In the genomic region with DNA sequence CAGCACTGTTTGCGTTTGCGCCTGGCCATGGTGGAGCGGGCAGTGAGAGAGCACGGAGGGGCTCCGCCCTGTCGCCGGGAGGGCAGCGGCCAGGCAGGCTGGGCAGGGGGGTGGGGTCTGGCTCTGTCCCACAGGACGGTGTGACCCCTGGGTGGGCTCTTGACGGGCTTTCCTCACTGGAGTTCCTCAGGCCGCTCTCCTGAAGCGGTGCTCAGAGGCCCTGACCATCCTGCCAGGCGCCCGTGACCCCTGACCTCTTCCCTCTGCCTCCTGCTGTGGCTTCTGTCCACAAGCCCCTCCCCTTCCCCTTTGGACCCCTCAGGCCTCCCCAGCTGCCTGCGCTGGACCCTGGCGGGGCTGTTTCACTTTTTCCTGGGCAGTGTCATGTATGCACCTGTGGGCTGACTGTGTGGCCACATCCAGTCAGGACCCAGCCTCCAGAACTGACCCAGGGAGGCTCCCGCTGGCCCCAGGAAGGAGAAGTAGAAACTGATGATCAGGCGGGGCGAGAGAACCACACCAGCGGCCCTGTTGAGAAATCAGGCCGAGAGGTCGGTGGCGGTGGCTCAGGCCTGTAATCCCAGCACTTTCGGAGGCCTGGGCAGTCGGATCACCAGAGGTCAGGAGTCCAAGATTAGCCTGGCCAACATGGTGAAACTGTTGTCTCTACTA, we compare ENCODE assay signal across 1 cellular context.
A peak's percentile ranks its signal among the peaks of the same experiment; 100 is the strongest.
TF ChIP-seq lines count a peak whose summit lies in the region.

No MANE protein-coding gene starts in this region.

TF ChIP-seq in HepG2, 621 proteins besides CTCF, POLR2A, EP300 and RAD21 (continued from another document and continues in another):
- TF ChIP-seq HMGXB3 (CRISPR knock-in tag; IDR thresholded peaks at IDR 0.05; ENCODE audit: borderline replicate concordance) (peak; percentile 81), JUNB (CRISPR knock-in tag; IDR thresholded peaks at IDR 0.05; ENCODE audit: borderline replicate concordance) (no peak), PAF1 (CRISPR knock-in tag; IDR thresholded peaks at IDR 0.05) (peak; percentile 2; the same call in 1 of the 2 replicates), HNRNPH1 (optimal IDR thresholded peaks at IDR 0.05; ENCODE audit: low read depth, low read length) (no peak), ZNF574 (CRISPR knock-in tag; IDR thresholded peaks at IDR 0.05) (peak; percentile 87), ZNF256 (CRISPR knock-in tag; conservative IDR thresholded peaks at IDR 0.05) (peak; percentile 84), GPN1 (CRISPR knock-in tag; IDR thresholded peaks at IDR 0.05; ENCODE audit: borderline replicate concordance) (no peak), ZNF577 (CRISPR knock-in tag; IDR thresholded peaks at IDR 0.05; ENCODE audit: borderline replicate concordance, low read depth) (0 out of 2 replicates have a peak, but pooled peaks have one; percentile 3), PRPF4 (IDR thresholded peaks at IDR 0.05; ENCODE audit: low read depth, low read length, poor library complexity, severe bottlenecking) (no peak), CREB1 (IDR thresholded peaks at IDR 0.05) (no peak), CREB1 (CRISPR knock-in tag; IDR thresholded peaks at IDR 0.05) (no peak), ZNF496 (CRISPR knock-in tag; IDR thresholded peaks at IDR 0.05; ENCODE audit: insufficient replicate concordance) (no peak), ARID4A (CRISPR knock-in tag; IDR thresholded peaks at IDR 0.05; ENCODE audit: borderline replicate concordance) (peak; percentile 91), ZNF674 (CRISPR knock-in tag; IDR thresholded peaks at IDR 0.05; ENCODE audit: low read depth) (0 out of 2 replicates have a peak, but pooled peaks have one; percentile 61), ZNF484 (CRISPR knock-in tag; IDR thresholded peaks at IDR 0.05; ENCODE audit: borderline replicate concordance, low read depth) (no peak), ZNF264 (CRISPR knock-in tag; IDR thresholded peaks at IDR 0.05) (peak; percentile 96), BORCS8-MEF2B (CRISPR knock-in tag; IDR thresholded peaks at IDR 0.05) (peak; percentile 81), ZBTB3 (CRISPR knock-in tag; IDR thresholded peaks at IDR 0.05; ENCODE audit: borderline replicate concordance, low read depth) (peak; percentile 65; the same call in 1 of the 2 replicates), ZNF816 (CRISPR knock-in tag; IDR thresholded peaks at IDR 0.05; ENCODE audit: borderline replicate concordance) (peak; percentile 96; the same call in 1 of the 2 replicates), ARNT2 (CRISPR knock-in tag; IDR thresholded peaks at IDR 0.05; ENCODE audit: low read depth) (peak; percentile 29; the same call in 1 of the 2 replicates), SNAI1 (CRISPR knock-in tag; IDR thresholded peaks at IDR 0.05; ENCODE audit: borderline replicate concordance) (peak; percentile 57; the same call in 1 of the 2 replicates), ZBTB42 (CRISPR knock-in tag; IDR thresholded peaks at IDR 0.05) (peak; percentile 28; the same call in 1 of the 2 replicates), MBNL3 (CRISPR knock-in tag; conservative IDR thresholded peaks at IDR 0.05) (no peak), ZNF296 (CRISPR knock-in tag; conservative IDR thresholded peaks at IDR 0.05) (peak; percentile 93), KLF11 (CRISPR knock-in tag; IDR thresholded peaks at IDR 0.05) (no peak; the same call in 1 of the 2 replicates), ZBTB26 (CRISPR knock-in tag; IDR thresholded peaks at IDR 0.05; ENCODE audit: borderline replicate concordance) (peak; percentile 57; the same call in 1 of the 2 replicates), NFATC3 (CRISPR knock-in tag; IDR thresholded peaks at IDR 0.05) (no peak), ATM (IDR thresholded peaks at IDR 0.05; ENCODE audit: borderline replicate concordance) (no peak), ZFP36L2 (CRISPR knock-in tag; IDR thresholded peaks at IDR 0.05) (no peak), ZNF790 (CRISPR knock-in tag; IDR thresholded peaks at IDR 0.05; ENCODE audit: borderline replicate concordance) (no peak; the same call in 1 of the 2 replicates), ZNF101 (CRISPR knock-in tag; IDR thresholded peaks at IDR 0.05; ENCODE audit: borderline replicate concordance, low read depth) (0 out of 2 replicates have a peak, but pooled peaks have one; percentile 39), ZNF792 (CRISPR knock-in tag; IDR thresholded peaks at IDR 0.05) (no peak), ZNF709 (CRISPR knock-in tag; IDR thresholded peaks at IDR 0.05) (peak; percentile 91), TOPORS (CRISPR knock-in tag; IDR thresholded peaks at IDR 0.05) (no peak; the same call in 1 of the 2 replicates), HNRNPLL (IDR thresholded peaks at IDR 0.05; ENCODE audit: low read depth, low read length, poor library complexity, severe bottlenecking) (peak; percentile 68), MXD1 (CRISPR knock-in tag; IDR thresholded peaks at IDR 0.05) (no peak; the same call in 1 of the 2 replicates), ZNF761 (CRISPR knock-in tag; conservative IDR thresholded peaks at IDR 0.05) (peak; percentile 83; the same call in 1 of the 2 replicates), NRL (CRISPR knock-in tag; IDR thresholded peaks at IDR 0.05; ENCODE audit: borderline replicate concordance) (peak; percentile 78)
- TF ChIP-seq, protein P1, sequence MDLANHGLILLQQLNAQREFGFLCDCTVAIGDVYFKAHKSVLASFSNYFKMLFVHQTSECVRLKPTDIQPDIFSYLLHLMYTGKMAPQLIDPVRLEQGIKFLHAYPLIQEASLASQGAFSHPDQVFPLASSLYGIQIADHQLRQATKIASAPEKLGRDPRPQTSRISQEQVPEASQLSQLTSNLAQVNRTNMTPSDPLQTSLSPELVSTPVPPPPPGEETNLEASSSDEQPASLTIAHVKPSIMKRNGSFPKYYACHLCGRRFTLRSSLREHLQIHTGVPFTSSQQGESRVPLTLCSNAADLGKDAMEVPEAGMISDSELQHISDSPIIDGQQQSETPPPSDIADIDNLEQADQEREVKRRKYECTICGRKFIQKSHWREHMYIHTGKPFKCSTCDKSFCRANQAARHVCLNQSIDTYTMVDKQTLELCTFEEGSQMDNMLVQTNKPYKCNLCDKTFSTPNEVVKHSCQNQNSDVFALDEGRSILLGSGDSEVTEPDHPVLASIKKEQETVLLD (CRISPR knock-in tag; IDR thresholded peaks at IDR 0.05; ENCODE audit: low read depth) = peak; percentile 59; the same call in 1 of the 2 replicates
- TF ChIP-seq, protein P2, sequence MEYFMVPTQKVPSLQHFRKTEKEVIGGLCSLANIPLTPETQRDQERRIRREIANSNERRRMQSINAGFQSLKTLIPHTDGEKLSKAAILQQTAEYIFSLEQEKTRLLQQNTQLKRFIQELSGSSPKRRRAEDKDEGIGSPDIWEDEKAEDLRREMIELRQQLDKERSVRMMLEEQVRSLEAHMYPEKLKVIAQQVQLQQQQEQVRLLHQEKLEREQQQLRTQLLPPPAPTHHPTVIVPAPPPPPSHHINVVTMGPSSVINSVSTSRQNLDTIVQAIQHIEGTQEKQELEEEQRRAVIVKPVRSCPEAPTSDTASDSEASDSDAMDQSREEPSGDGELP (IDR thresholded peaks at IDR 0.05; ENCODE audit: borderline replicate concordance, low read depth) = peak; percentile 97
- TF ChIP-seq, protein P3, sequence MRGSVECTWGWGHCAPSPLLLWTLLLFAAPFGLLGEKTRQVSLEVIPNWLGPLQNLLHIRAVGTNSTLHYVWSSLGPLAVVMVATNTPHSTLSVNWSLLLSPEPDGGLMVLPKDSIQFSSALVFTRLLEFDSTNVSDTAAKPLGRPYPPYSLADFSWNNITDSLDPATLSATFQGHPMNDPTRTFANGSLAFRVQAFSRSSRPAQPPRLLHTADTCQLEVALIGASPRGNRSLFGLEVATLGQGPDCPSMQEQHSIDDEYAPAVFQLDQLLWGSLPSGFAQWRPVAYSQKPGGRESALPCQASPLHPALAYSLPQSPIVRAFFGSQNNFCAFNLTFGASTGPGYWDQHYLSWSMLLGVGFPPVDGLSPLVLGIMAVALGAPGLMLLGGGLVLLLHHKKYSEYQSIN (CRISPR knock-in tag; IDR thresholded peaks at IDR 0.05; ENCODE audit: borderline replicate concordance) = peak; percentile 24; the same call in 1 of the 2 replicates
